ENCODE assay signal across 9 cellular contexts in genomic region chr11:111764621-111765020, GRCh38. TPM values are rescaled to one million over a fixed set of nuclear protein-coding genes. Genes with fewer than 3 reads are reported as not detected.
DNase-seq lines count a peak whose midpoint lies in the region; ATAC-seq and TF ChIP-seq lines count a peak whose summit lies in the region.
"Had no signal": no experiment of that assay in that cellular context is flagged by ENCODE, and none has a peak within 500 bp of the region (broad histone marks: within the 10 kb centered on the region; RNA-seq: fewer than 3 reads in every experiment).

No MANE protein-coding gene starts in this region.

- 33 to 68% methylated on average over 1 of the region's 1 CpG for WGBS in testis, 2 donors

- peak overlapping the region in 1 of 2 donors; percentile 12 for H3K27ac ChIP-seq in testis
- H3K27ac ChIP-seq: neutrophil had no signal

- no peaks in the 10 kb centered on the region for H3K36me3 ChIP-seq in testis (ENCODE audit: low read depth, missing control alignments)

- no peak for ATAC-seq in activated CD8-positive, alpha-beta memory T cell treated with anti-CD3 and anti-CD28 coated beads, Interleukin-2, amount 10 ng/mL, durations not matched to agents 7 days and 5 days
- no peak for ATAC-seq in activated CD8-positive, alpha-beta T cell treated with anti-CD3 and anti-CD28 coated beads, Interleukin-2, amount 10 ng/mL, durations not matched to agents 7 days and 5 days
- ATAC-seq in HG03565 (IDR thresholded peaks at IDR 0.05; ENCODE audit: unreplicated experiment) (no peak), GM21737 (IDR thresholded peaks at IDR 0.05; ENCODE audit: unreplicated experiment) (no peak)

- no peak for TF ChIP-seq POLR2A in testis (IDR thresholded peaks at IDR 0.05)

- H3K36me3 Mint-ChIP-seq in activated CD8-positive, alpha-beta memory T cell treated with anti-CD3 and anti-CD28 coated beads, Interleukin-2, amount 10 ng/mL, durations not matched to agents 7 days and 5 days = peaks cover 46% of the 10 kb centered on the region
- H3K36me3 Mint-ChIP-seq in activated CD8-positive, alpha-beta T cell treated with anti-CD3 and anti-CD28 coated beads, Interleukin-2, amount 10 ng/mL, durations not matched to agents 7 days and 5 days (ENCODE audit: low read depth) = peaks cover 52% of the 10 kb centered on the region

- peak overlapping the region; percentile 99 for H3K27ac Mint-ChIP-seq in activated CD8-positive, alpha-beta memory T cell treated with anti-CD3 and anti-CD28 coated beads, Interleukin-2, amount 10 ng/mL, durations not matched to agents 7 days and 5 days
- H3K27ac Mint-ChIP-seq in activated CD8-positive, alpha-beta T cell treated with anti-CD3 and anti-CD28 coated beads, Interleukin-2, amount 10 ng/mL, durations not matched to agents 7 days and 5 days = no peak overlapping the region

- no peak for TF ChIP-seq CTCF in testis (IDR thresholded peaks at IDR 0.05)

- H3K4me1 ChIP-seq in testis = peaks cover 18% of the 10 kb centered on the region

- H3K9me3 ChIP-seq in iPS-18c (ENCODE audit: control insufficient read depth, insufficient read depth, low read length) (no peaks in the 10 kb centered on the region), testis (no peaks in the 10 kb centered on the region)
- H3K9me3 ChIP-seq: neutrophil had no signal

- intact Hi-C loops in testis (cut with DNase I; ENCODE audit: low total_unique reads) = no loop called here

- POLR2A ChIA-PET in activated CD8-positive, alpha-beta T cell treated with anti-CD3 and anti-CD28 coated beads, Interleukin-2, amount 10 ng/mL, durations not matched to agents 7 days and 5 days (lab: Charles Lee) = interaction anchor here (0.7 to 1.1 kb wide), 5 partner anchors 18 to 322 kb away, joined by 3 read pairs; partner anchors contain the start of genes SDHD and TIMM8B

- H3K4me3 Mint-ChIP-seq in activated CD8-positive, alpha-beta memory T cell treated with anti-CD3 and anti-CD28 coated beads, Interleukin-2, amount 10 ng/mL, durations not matched to agents 7 days and 5 days = peak overlapping the region; percentile 91
- peak overlapping the region; percentile 99 for H3K4me3 Mint-ChIP-seq in activated CD8-positive, alpha-beta T cell treated with anti-CD3 and anti-CD28 coated beads, Interleukin-2, amount 10 ng/mL, durations not matched to agents 7 days and 5 days

- H3K4me1 Mint-ChIP-seq in activated CD8-positive, alpha-beta memory T cell treated with anti-CD3 and anti-CD28 coated beads, Interleukin-2, amount 10 ng/mL, durations not matched to agents 7 days and 5 days = peaks cover 35% of the 10 kb centered on the region
- H3K4me1 Mint-ChIP-seq in activated CD8-positive, alpha-beta T cell treated with anti-CD3 and anti-CD28 coated beads, Interleukin-2, amount 10 ng/mL, durations not matched to agents 7 days and 5 days (ENCODE audit: low read depth) = peaks cover 27% of the 10 kb centered on the region

- H3K4me3 ChIP-seq in iPS-18c (ENCODE audit: insufficient read depth, low read depth, low read length) = peak overlapping the region; percentile 26; the same call in 1 of the 2 replicates
- H3K4me3 ChIP-seq in testis = no peak overlapping the region

- no peaks in the 10 kb centered on the region for H3K9me3 Mint-ChIP-seq in activated CD8-positive, alpha-beta memory T cell treated with anti-CD3 and anti-CD28 coated beads, Interleukin-2, amount 10 ng/mL, durations not matched to agents 7 days and 5 days (ENCODE audit: low read depth)
- no peaks in the 10 kb centered on the region for H3K9me3 Mint-ChIP-seq in activated CD8-positive, alpha-beta T cell treated with anti-CD3 and anti-CD28 coated beads, Interleukin-2, amount 10 ng/mL, durations not matched to agents 7 days and 5 days (ENCODE audit: insufficient read depth)

- CTCF ChIA-PET in activated CD8-positive, alpha-beta memory T cell treated with anti-CD3 and anti-CD28 coated beads, Interleukin-2, amount 10 ng/mL, durations not matched to agents 7 days and 5 days (lab: Charles Lee) = interaction anchor here (0.7 to 4.9 kb wide), 3 partner anchors 12 to 178 kb away, joined by 3 to 50 read pairs (median 19); partner anchors contain the start of gene SIK2
- CTCF ChIA-PET in activated CD8-positive, alpha-beta T cell treated with anti-CD3 and anti-CD28 coated beads, Interleukin-2, amount 10 ng/mL, durations not matched to agents 7 days and 5 days (lab: Charles Lee) = interaction anchor here (0.7 to 11.5 kb wide), 9 partner anchors 13 to 217 kb away, joined by 3 to 118 read pairs (median 4); no protein-coding TSS in a partner anchor

- H3K27me3 Mint-ChIP-seq in activated CD8-positive, alpha-beta memory T cell treated with anti-CD3 and anti-CD28 coated beads, Interleukin-2, amount 10 ng/mL, durations not matched to agents 7 days and 5 days = no peaks in the 10 kb centered on the region
- H3K27me3 Mint-ChIP-seq in activated CD8-positive, alpha-beta T cell treated with anti-CD3 and anti-CD28 coated beads, Interleukin-2, amount 10 ng/mL, durations not matched to agents 7 days and 5 days (ENCODE audit: low read depth) = no peaks in the 10 kb centered on the region

- DNase-seq in activated CD8-positive, alpha-beta memory T cell treated with anti-CD3 and anti-CD28 coated beads, Interleukin-2, amount 10 ng/mL, durations not matched to agents 7 days and 5 days = no peak
- no peak for DNase-seq in activated CD8-positive, alpha-beta memory T cell treated with anti-CD3 and anti-CD28 coated beads, Interleukin-2, amount 50 U/mL, for 48 hours
- DNase-seq in activated CD8-positive, alpha-beta T cell treated with anti-CD3 and anti-CD28 coated beads, Interleukin-2, amount 10 ng/mL, durations not matched to agents 7 days and 5 days = no peak
- DNase-seq in testis = peak; percentile 69
- no peak for DNase-seq in H4 (ENCODE audit: low spot score)

- no peaks in the 10 kb centered on the region for H3K27me3 ChIP-seq in testis
- H3K27me3 ChIP-seq: neutrophil had no signal

RNA-seq across cellular contexts. Expression of gene PPP2R1B, which starts 1.6 kb away (rescaled TPM):
- 10 to 100 TPM; 55.2 to 64.9 TPM for total RNA-seq in activated CD8-positive, alpha-beta memory T cell treated with anti-CD3 and anti-CD28 coated beads, Interleukin-2, amount 10 ng/mL, durations not matched to agents 7 days and 5 days
- total RNA-seq in activated CD8-positive, alpha-beta T cell treated with anti-CD3 and anti-CD28 coated beads, Interleukin-2, amount 10 ng/mL, durations not matched to agents 7 days and 5 days = 10 to 100 TPM; 56.4 to 57.7 TPM
- total RNA-seq in testis = 10 to 100 TPM; 67.2 to 75.8 TPM
- 115 TPM for polyA plus RNA-seq in testis (ENCODE audit: insufficient read depth, low read depth, low replicate concordance)
- total RNA-seq in H4 (2014; rRNA removed; shearing (Covaris generic)) = 29.3 and 42.4 TPM in 2 replicates
